In the genomic region with DNA sequence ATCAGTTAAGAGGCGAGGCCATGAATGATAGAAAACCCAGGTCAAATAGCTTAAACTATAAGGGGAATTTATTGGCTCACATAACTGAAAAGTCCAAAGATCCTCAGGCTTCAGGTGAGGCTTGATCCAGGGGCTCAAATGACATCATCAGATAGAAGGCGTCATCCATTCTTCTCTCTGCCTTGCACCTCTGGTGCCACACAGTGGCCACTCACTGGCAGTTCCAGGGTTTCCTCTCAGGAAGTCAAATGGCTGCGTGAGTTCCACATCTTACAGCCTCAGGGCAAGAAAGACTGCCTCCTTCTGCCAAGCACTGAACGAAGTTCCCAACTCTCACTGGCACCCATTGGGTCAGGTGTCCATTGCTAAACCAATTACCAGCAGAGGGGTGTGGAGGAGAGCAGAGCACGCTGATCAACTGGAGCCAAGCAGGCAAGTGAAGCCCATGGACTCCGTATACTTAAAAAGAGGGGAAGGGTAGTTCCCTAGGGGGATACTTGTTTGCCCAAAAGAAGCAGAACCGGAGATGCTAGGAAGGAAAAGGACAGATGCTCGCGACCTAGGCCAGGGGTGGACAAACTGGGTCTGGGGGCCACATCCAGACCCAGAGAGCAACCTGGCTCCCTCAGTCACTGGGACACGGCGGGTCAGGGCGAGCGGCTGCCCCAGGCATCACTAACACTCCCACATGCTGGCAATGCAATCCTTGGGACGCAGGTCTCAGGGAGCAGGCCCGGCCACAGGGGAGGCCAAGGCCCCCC, we compare ENCODE assay signal across 8 cellular contexts.
DNase-seq lines count a peak whose midpoint lies in the region; ATAC-seq, FAIRE-seq and TF ChIP-seq lines count a peak whose summit lies in the region.

No MANE protein-coding gene starts in this region.

- H3K56ac ChIP-seq in mesendoderm (ENCODE audit: low read length): no peak overlapping the region

- no CpG with 5 or more reads among the region's 15 CpGs for WGBS in mesendoderm (ENCODE audit: extremely low coverage, insufficient coverage, low lambda C conversion rate)

- H2BK15ac ChIP-seq in mesendoderm (replicated peaks; ENCODE audit: low read depth): no peak overlapping the region

- H2AK5ac ChIP-seq in mesendoderm (ENCODE audit: low read length): no peak overlapping the region

- no peaks in the 10 kb centered on the region for H3K79me1 ChIP-seq in mesendoderm (ENCODE audit: low read length)

- TF ChIP-seq POLR2A in GM12892 (IDR thresholded peaks at IDR 0.05; ENCODE audit: low read depth, low read length): no peak

- no peak overlapping the region for H3K4me3 ChIP-seq in mesendoderm (ENCODE audit: low read length)

- DNase-seq in DMS114 treated with DMSO at 0.1 percent for 48 hours (lab: John Stamatoyannopoulos, UW; ENCODE audit: unreplicated experiment) (peak; percentile 4), HuH-7.5 (ENCODE audit: low spot score) (peak; percentile 62), astrocyte of the hippocampus (ENCODE audit: low read depth, low spot score) (peak; percentile 49), mesendoderm (peak; percentile 93), GM12892 (ENCODE audit: insufficient read length) (no peak)
- DNase-seq in activated naive CD4-positive, alpha-beta T cell (lab: John Stamatoyannopoulos, UW): no peak

- H3K4me2 ChIP-seq in mesendoderm (ENCODE audit: low read length): no peak overlapping the region

- no peak overlapping the region for H3K4ac ChIP-seq in mesendoderm (ENCODE audit: low read depth, low read length)

- no peak overlapping the region for H2BK5ac ChIP-seq in mesendoderm (ENCODE audit: low read length)

- no peaks in the 10 kb centered on the region for H3K79me2 ChIP-seq in mesendoderm (ENCODE audit: control insufficient read depth, insufficient read depth, low read length)

- no peak overlapping the region for H3K23ac ChIP-seq in mesendoderm (ENCODE audit: low read length)

- H4K8ac ChIP-seq in mesendoderm (ENCODE audit: low read depth, low read length): no peak overlapping the region

- no peak overlapping the region for H2BK120ac ChIP-seq in mesendoderm (ENCODE audit: low read depth, low read length)

- H3K27ac ChIP-seq in mesendoderm (ENCODE audit: low read depth, low read length): no peak overlapping the region

- no peak for FAIRE-seq in GM12892 (lab: Jason Lieb, UNC)

- H3K18ac ChIP-seq in mesendoderm (ENCODE audit: low read length): no peak overlapping the region

- H3K4me1 ChIP-seq in mesendoderm (ENCODE audit: control insufficient read depth, low read depth, low read length): no peaks in the 10 kb centered on the region

- no peaks in the 10 kb centered on the region for H3K36me3 ChIP-seq in mesendoderm (ENCODE audit: control insufficient read depth, insufficient read depth, low read length)

- H3K27me3 ChIP-seq in mesendoderm (ENCODE audit: insufficient read depth, low read length, poor library complexity): no peaks in the 10 kb centered on the region

- H3K9ac ChIP-seq in mesendoderm (ENCODE audit: low read length): no peak overlapping the region

- no peak overlapping the region for H4K5ac ChIP-seq in mesendoderm (ENCODE audit: low read length)

- no peak for ATAC-seq in GM18868 (IDR thresholded peaks at IDR 0.05; ENCODE audit: unreplicated experiment)
- no peak for ATAC-seq in GM21786 (IDR thresholded peaks at IDR 0.05; ENCODE audit: unreplicated experiment)

Comparison
In these comparisons a context has a peak if more than half of its experiments do, and no peak if none do; other contexts are left out.
1. DNase-seq: peak in DMS114 treated with DMSO at 0.1 percent for 48 hours (single experiment), HuH-7.5 (single experiment), astrocyte of the hippocampus (single experiment) and mesendoderm (single experiment); none in activated naive CD4-positive, alpha-beta T cell (0 of 4) and GM12892 (single experiment).